In the genomic region with DNA sequence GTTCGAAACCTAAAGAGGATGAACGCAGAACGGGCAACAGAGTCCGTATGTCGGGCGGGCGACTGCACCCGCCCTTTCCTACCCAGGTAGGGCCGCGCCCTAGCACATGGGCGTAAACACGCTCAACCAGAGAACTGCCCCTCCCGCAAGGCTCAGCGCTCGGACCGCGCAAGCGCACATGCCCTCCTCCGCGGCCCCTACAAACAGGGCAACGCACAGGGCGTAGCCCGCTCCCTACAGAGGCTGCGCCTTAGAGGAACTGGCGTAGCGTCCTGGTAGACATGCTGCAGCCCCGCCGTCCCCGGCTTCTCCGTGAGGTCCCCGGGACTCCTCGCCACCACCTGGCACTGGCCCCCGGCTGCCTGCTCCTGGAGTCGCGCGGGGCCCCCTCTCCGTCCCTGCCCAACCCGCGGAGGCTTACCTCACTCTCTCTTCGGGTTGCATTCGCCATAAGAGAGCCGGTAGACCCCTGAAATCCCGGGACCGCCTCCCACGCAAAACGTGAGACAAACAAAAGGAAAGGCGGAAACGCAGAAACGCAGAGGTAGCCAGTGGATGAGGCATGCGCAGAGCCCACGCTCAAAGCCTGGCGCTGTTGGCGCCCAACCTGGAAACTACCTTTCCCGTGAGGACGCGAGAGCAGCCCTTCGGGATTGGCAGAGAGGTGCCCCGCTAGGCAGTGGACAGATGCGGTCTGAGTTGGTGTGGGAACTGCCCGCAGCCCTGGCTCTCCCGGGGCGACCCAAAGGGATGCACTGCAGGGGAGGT, we compare ENCODE assay signal across 8 cellular contexts. TPM values are rescaled to one million over a fixed set of nuclear protein-coding genes. Genes with fewer than 3 reads are reported as not detected.
DNase-seq lines count a peak whose midpoint lies in the region; ATAC-seq, FAIRE-seq and TF ChIP-seq lines count a peak whose summit lies in the region.

A gene (minus strand): TSS at position 518 of the 768 bp plus-strand sequence. CDS start 1,642 bp downstream, outside the sequence.

- H3K4me1 Mint-ChIP-seq in dendritic cell treated with granulocyte-macrophage colony-stimulating factor and Interleukin-4, amounts not matched to agents 40 ng/mL and 50 ng/mL, for 4 days (ENCODE audit: low read depth), result peaks cover 14% of the 10 kb centered on the region

- H3K9ac ChIP-seq in HepG2 (ENCODE audit: insufficient read depth, low read depth, low read length), result peak within 1 kb of the TSS; percentile 87

- H3K27ac Mint-ChIP-seq in dendritic cell treated with granulocyte-macrophage colony-stimulating factor and Interleukin-4, amounts not matched to agents 40 ng/mL and 50 ng/mL, for 4 days, result peak within 1 kb of the TSS; percentile 95

- no peaks in the 10 kb centered on the region for H4K20me1 ChIP-seq in HepG2 (ENCODE audit: insufficient read depth, low read length)

- 0 out of 5 replicates have a peak, but pooled peaks cover 0 to 2% of the 10 kb centered on the region in 2 experiments for H3K36me3 ChIP-seq in HepG2 (replicated peaks in 1 of 2; ENCODE audit: control insufficient read depth in 1 of 2, insufficient read depth in 2 of 2, low read length in 2 of 2)

- H3K9me3 ChIP-seq in HepG2 (ENCODE audit: low read length), result no peaks in the 10 kb centered on the region

- peaks cover 12% of the 10 kb centered on the region for H3K79me2 ChIP-seq in HepG2 (ENCODE audit: insufficient read depth, low read length)

- peak within 1 kb of the TSS; percentile 90 for H3K4me3 Mint-ChIP-seq in dendritic cell treated with granulocyte-macrophage colony-stimulating factor and Interleukin-4, amounts not matched to agents 40 ng/mL and 50 ng/mL, for 4 days

- peaks cover 56% of the 10 kb centered on the region for H3K4me1 ChIP-seq in HepG2 (ENCODE audit: insufficient read depth, low read length)

- in situ Hi-C loops in HepG2 (cut with HindIII; ENCODE audit: extremely low pct_ligation_motif_present, low pct_unique_long_range_greater_than_20kb), result no loop called here

- peak within 1 kb of the TSS; percentile 50 to 78 (median 68) for H3K4me3 ChIP-seq in HepG2 (replicated peaks in 1 of 3; ENCODE audit: insufficient read depth in 1 of 3, low read depth in 2 of 3, low read length in 3 of 3)

- TF ChIP-seq EP300 in HepG2 (IDR thresholded peaks at IDR 0.05; ENCODE audit: low read depth in 2 of 2, low read length in 2 of 2) (no peak), HepG2 (CRISPR knock-in tag; IDR thresholded peaks at IDR 0.05; ENCODE audit: borderline replicate concordance) (no peak; the same call in 1 of the 2 replicates)

- POLR2A ChIA-PET in HepG2 (lab: Yijun Ruan, JAX), result interaction anchor here (2.8 kb wide), 1 partner anchor 27 kb away, joined by 11 read pairs; no protein-coding TSS in a partner anchor

- H3K36me3 Mint-ChIP-seq in dendritic cell treated with granulocyte-macrophage colony-stimulating factor and Interleukin-4, amounts not matched to agents 40 ng/mL and 50 ng/mL, for 4 days (ENCODE audit: low read depth), result peaks cover 9% of the 10 kb centered on the region

- peak within 1 kb of the TSS; percentile 93 for H3K27ac ChIP-seq in HepG2 (ENCODE audit: extremely low read length, insufficient read depth, low read length)

- H3K4me2 ChIP-seq in HepG2 (ENCODE audit: low read depth, low read length), result peak within 1 kb of the TSS; percentile 71

- TF ChIP-seq CTCF in HepG2 (CRISPR knock-in tag; IDR thresholded peaks at IDR 0.05), result no peak

- ATAC-seq in GM19397 (IDR thresholded peaks at IDR 0.05; ENCODE audit: unreplicated experiment) (peak; percentile 96), HG03565 (IDR thresholded peaks at IDR 0.05; ENCODE audit: unreplicated experiment) (peak; percentile 95), HepG2 (peak; percentile 96)

- intact Hi-C loops in dendritic cell treated with granulocyte-macrophage colony-stimulating factor and Interleukin-4, amounts not matched to agents 40 ng/mL and 50 ng/mL, for 4 days (cut with micrococcal nuclease), result loop anchor here (1.0 to 10.0 kb wide), 2 partner anchors 85 to 147 kb away; a partner anchor contains a TSS
- intact Hi-C loops in HepG2 (cut with micrococcal nuclease; ENCODE audit: unreplicated experiment), result loop anchor here (1.0 kb wide), 2 partner anchors 86 to 144 kb away; a partner anchor contains a TSS

- no peak within 1 kb of the TSS for H2AFZ ChIP-seq in HepG2 (ENCODE audit: low read length)

- no peaks in the 10 kb centered on the region for H3K27me3 Mint-ChIP-seq in dendritic cell treated with granulocyte-macrophage colony-stimulating factor and Interleukin-4, amounts not matched to agents 40 ng/mL and 50 ng/mL, for 4 days

- peak; percentile 92 to 94 for TF ChIP-seq POLR2A in HepG2 (IDR thresholded peaks at IDR 0.05; ENCODE audit: insufficient read depth in 1 of 2, low read depth in 2 of 2, low read length in 2 of 2)

- 0% methylated on average over 29 of the region's 62 CpGs for WGBS in HepG2 (ENCODE audit: low lambda C conversion rate)

- H3K9me3 Mint-ChIP-seq in dendritic cell treated with granulocyte-macrophage colony-stimulating factor and Interleukin-4, amounts not matched to agents 40 ng/mL and 50 ng/mL, for 4 days, result no peaks in the 10 kb centered on the region

- peak; percentile 28 for FAIRE-seq in HepG2 (lab: Jason Lieb, UNC)

- no peaks in the 10 kb centered on the region for H3K27me3 ChIP-seq in HepG2 (ENCODE audit: control insufficient read depth in 1 of 2, insufficient read depth in 2 of 2, low read length in 2 of 2)

- TSS peak; percentile 91 for BruUV-seq in HepG2 (replicated peaks; lab: Mats Ljungman, UMichigan)

- no peak; the same call in 1 of the 2 replicates for TF ChIP-seq RAD21 in HepG2 (CRISPR knock-in tag; IDR thresholded peaks at IDR 0.05)

- DNase-seq in CD1c-positive myeloid dendritic cell (ENCODE audit: extremely low spot score), result peak; percentile 94
- DNase-seq in NCI-H748 treated with DMSO at 0.1 percent for 48 hours (lab: John Stamatoyannopoulos, UW), result peak; percentile 78
- DNase-seq in activated CD4-positive, alpha-beta T cell treated with anti-CD3 and anti-CD28 coated beads, Interleukin-2, amount 50 U/mL, for 1 hour, result peak; percentile 90
- DNase-seq in HepG2 (ENCODE audit: low spot score), result peak; percentile 94
- DNase-seq in stimulated activated CD4-positive, alpha-beta T cell treated with anti-CD3 and anti-CD28 coated beads, Interleukin-2, amount 100 ng/mL, for 48 hours, result peak; percentile 90

- CTCF ChIA-PET in HepG2 (lab: Yijun Ruan, JAX; ENCODE audit: low intra/inter-chr PET ratio, low total read pairs), result no interaction called here

TF ChIP-seq in HepG2, 621 proteins besides CTCF, POLR2A, EP300 and RAD21 (continues in another document):
- peak; percentile 93; the same call in 1 of the 2 replicates for TF ChIP-seq NR1H2 (CRISPR knock-in tag; IDR thresholded peaks at IDR 0.05; ENCODE audit: borderline replicate concordance, low read depth)
- peak; percentile 62; the same call in 1 of the 2 replicates for TF ChIP-seq HCFC1 (IDR thresholded peaks at IDR 0.05; ENCODE audit: low read depth, low read length)
- TF ChIP-seq TEAD2 (CRISPR knock-in tag; IDR thresholded peaks at IDR 0.05), result peak; percentile 80
- TF ChIP-seq SNAI1 (CRISPR knock-in tag; IDR thresholded peaks at IDR 0.05; ENCODE audit: borderline replicate concordance), result no peak
- TF ChIP-seq ZSCAN22 (CRISPR knock-in tag; IDR thresholded peaks at IDR 0.05), result no peak
- TF ChIP-seq THYN1 (CRISPR knock-in tag; IDR thresholded peaks at IDR 0.05; ENCODE audit: borderline replicate concordance, low read depth), result no peak
- no peak for TF ChIP-seq ZSCAN9 (CRISPR knock-in tag; IDR thresholded peaks at IDR 0.05; ENCODE audit: borderline replicate concordance)
- peak; percentile 90 for TF ChIP-seq ZNF747 (CRISPR knock-in tag; IDR thresholded peaks at IDR 0.05; ENCODE audit: borderline replicate concordance)
- TF ChIP-seq, protein P1, sequence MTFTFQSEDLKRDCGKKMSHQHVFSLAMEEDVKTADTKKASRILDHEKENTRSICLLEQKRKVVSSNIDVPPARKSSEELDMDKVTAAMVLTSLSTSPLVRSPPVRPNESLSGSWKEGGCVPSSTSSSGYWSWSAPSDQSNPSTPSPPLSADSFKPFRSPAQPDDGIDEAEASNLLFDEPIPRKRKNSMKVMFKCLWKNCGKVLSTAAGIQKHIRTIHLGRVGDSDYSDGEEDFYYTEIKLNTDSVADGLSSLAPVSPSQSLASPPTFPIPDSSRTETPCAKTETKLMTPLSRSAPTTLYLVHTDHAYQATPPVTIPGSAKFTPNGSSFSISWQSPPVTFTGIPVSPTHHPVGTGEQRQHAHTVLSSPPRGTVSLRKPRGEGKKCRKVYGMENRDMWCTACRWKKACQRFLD (CRISPR knock-in tag; IDR thresholded peaks at IDR 0.05; ENCODE audit: borderline replicate concordance), result no peak
- peak; percentile 42; the same call in 1 of the 2 replicates for TF ChIP-seq NR2C2 (CRISPR knock-in tag; IDR thresholded peaks at IDR 0.05; ENCODE audit: borderline replicate concordance)
- peak; percentile 80 for TF ChIP-seq ZEB1 (IDR thresholded peaks at IDR 0.05; ENCODE audit: insufficient replicate concordance, low read depth)

RNA-seq across cellular contexts. Expression of the gene that starts here (rescaled TPM):
- total RNA-seq in HepG2 (2016; rRNA removed; fragmentation: Illumina TruSeq; extraction: Trizol), result 23.5 and 32.9 TPM in 2 replicates
- total RNA-seq in HepG2 (2016; cell fraction: cytosol; rRNA removed; fragmentation: Illumina TruSeq; extraction: Trizol; ENCODE audit: low read depth), result 7.1 and 9.8 TPM in 2 replicates
- total RNA-seq in HepG2 (2016; cell fraction: insoluble cytoplasmic fraction; rRNA removed; fragmentation: Illumina TruSeq; extraction: Trizol), result 23.9 and 31.5 TPM in 2 replicates
- 15.1 and 19.7 TPM in 2 replicates for total RNA-seq in HepG2 (2016; cell fraction: membrane; rRNA removed; fragmentation: Illumina TruSeq; extraction: Trizol)
- total RNA-seq in HepG2 (2016; cell fraction: nucleus; rRNA removed; fragmentation: Illumina TruSeq; extraction: Trizol), result 21.5 and 35.5 TPM in 2 replicates
- 18.4 and 22.6 TPM in 2 replicates for polyA plus RNA-seq in HepG2 (2011; rRNA removed)
- polyA plus RNA-seq in HepG2 (2011; cell fraction: cytosol; rRNA removed), result 13.8 and 26.7 TPM in 2 replicates
- polyA plus RNA-seq in HepG2 (2011; cell fraction: nucleus; rRNA removed), result 12.5 and 34.5 TPM in 2 replicates
- 30.3 and 35.2 TPM in 2 replicates for polyA plus RNA-seq in HepG2 (2012)
- 5.4 and 5.6 TPM in 2 replicates for polyA plus RNA-seq in HepG2 (2016; cell fraction: cytosol; fragmentation: Illumina TruSeq; extraction: Trizol; ENCODE audit: low read depth)
- polyA plus RNA-seq in HepG2 (2016; cell fraction: insoluble cytoplasmic fraction; fragmentation: Illumina TruSeq; extraction: Trizol; ENCODE audit: low read depth), result 21.4 and 24.0 TPM in 2 replicates
- 12.7 and 15.3 TPM in 2 replicates for polyA plus RNA-seq in HepG2 (2016; cell fraction: membrane; fragmentation: Illumina TruSeq; extraction: Trizol; ENCODE audit: low read depth)
- polyA plus RNA-seq in HepG2 (2016; cell fraction: nucleus; fragmentation: Illumina TruSeq; extraction: Trizol; ENCODE audit: insufficient read depth, low read depth), result 20.4 and 26.1 TPM in 2 replicates
- polyA minus RNA-seq in HepG2 (2011; rRNA and poly(A)+ RNA removed; ENCODE audit: low replicate concordance), result 11.3 and 13.4 TPM in 2 replicates
- 22.2 and 23.6 TPM in 2 replicates for polyA minus RNA-seq in HepG2 (2011; cell fraction: cytosol; rRNA and poly(A)+ RNA removed)
- 61.2 and 65.5 TPM in 2 replicates for polyA minus RNA-seq in HepG2 (2011; cell fraction: nucleus; rRNA and poly(A)+ RNA removed)

Comparison
In these comparisons a context has a peak if more than half of its experiments do, and no peak if none do; other contexts are left out.
1. Peak in every context shown above with its lines: DNase-seq, ATAC-seq, H3K4me3 ChIP-seq and H3K27ac ChIP-seq.